ENCODE assay signal across 18 cellular contexts in the genomic region with DNA sequence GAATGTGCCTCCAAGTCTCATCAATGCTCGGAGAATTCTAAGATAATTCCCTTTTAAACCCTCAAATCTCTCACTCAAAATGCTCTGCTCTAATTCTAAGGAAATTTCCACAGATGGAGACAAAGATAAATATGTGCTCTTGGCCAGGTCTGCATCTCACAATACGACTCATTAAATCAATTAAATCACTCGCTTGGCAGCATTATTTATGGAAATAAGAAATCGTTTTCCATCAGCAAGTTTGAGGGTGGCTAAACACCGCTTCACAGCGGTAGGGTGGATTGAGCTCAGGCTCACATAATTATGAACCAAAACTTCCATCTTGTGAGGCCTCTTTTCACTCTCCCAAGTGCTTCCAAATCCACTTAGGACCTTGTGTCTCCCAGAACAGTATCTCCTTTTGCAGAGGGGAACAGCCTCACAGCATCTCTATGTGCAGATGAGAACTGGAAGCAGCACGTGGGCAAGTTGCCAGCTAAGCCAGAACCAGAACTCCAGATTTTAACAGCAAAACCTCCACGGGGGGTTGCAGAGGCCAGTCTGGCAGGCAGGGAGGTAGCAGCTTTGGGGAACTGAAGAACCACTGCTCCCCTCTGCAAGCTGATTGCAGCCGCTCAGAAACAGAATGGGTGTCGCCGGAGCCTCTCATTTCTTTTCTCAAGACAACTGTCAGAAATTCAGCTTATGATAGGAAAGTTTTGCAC.
DNase-seq lines count a peak whose midpoint lies in the region; ATAC-seq and FAIRE-seq lines count a peak whose summit lies in the region.
"Had no signal": no experiment of that assay in that cellular context is flagged by ENCODE, and none has a peak within 500 bp of the region (broad histone marks: within the 10 kb centered on the region; RNA-seq: fewer than 3 reads in every experiment).

No MANE protein-coding gene starts in this region.

- DNase-seq in NCI-H2171 treated with DMSO at 0.1 percent for 48 hours (lab: John Stamatoyannopoulos, UW) (peak; percentile 26), NCI-H2171 (lab: John Stamatoyannopoulos, UW) (no peak), COR-L47 (lab: John Stamatoyannopoulos, UW) (peak; percentile 31), superior temporal gyrus (ENCODE audit: extremely low spot score) (peak; percentile 46)
- DNase-seq: CD4-positive, alpha-beta T cell; EL; GF-D8; NCI-H1105; NCI-H226; NCI-H510A treated with DMSO at 0.1 percent for 48 hours; PC-3; SHP77 had no signal

- FAIRE-seq in islet of Langerhans (lab: Jason Lieb, UNC): peak; percentile 98
- FAIRE-seq: A204.1, H1 had no signal

- ATAC-seq in GM21367 (IDR thresholded peaks at IDR 0.05; ENCODE audit: unreplicated experiment) (no peak), GM21423 (IDR thresholded peaks at IDR 0.05; ENCODE audit: unreplicated experiment) (no peak)
- ATAC-seq: HCT116, PC-3 had no signal
